In the genomic region with DNA sequence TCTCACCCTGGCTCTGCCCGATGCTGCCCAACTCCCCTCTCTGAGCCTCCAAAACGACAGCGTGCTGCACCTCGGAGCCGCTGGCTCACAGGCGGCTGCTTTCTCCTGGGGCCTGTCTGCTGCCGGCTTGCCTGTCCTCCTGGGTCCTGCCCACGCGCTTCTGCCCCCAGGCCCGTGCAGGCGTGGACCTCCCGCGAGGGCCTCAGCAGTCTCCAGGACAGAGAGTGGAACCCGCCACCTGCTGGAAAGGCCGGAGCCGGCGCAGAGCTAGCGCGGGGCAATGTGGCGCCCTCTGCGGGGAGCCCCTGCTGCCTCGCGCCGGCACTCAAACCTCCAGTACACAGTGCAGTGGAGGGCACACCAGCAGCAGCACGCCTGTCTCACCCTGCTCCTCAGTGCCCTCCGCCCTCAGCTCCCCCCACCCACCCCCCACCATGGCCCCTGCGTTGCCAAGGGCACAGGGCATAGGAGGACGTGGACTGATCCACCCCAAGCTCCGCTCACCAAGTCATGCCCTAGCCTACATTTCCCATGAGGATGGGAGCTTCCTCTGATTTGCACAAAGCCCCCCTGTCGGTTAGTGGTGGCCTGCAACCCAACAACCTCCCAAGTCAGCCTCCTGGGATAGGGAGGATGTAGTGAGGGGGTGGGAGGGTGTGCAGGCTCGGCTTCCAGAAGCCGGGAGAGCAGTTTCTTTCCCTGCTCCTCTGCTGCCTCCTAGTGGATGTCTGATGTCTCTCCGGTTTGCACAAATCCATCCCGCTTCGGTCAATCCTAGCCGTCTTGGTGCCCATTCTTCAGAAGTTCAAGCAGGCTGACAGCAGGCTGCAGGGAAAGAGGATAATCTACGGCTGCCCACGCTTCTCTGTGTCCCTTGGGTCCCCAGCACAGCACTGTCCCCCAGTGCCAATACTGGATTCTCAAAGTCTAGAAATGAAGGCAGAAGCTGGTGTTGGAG, we compare ENCODE assay signal across 8 cellular contexts. TPM values are rescaled to one million over a fixed set of nuclear protein-coding genes. Genes with fewer than 3 reads are reported as not detected.
A peak's percentile ranks its signal among the peaks of the same experiment; 100 is the strongest.
DNase-seq lines count a peak whose midpoint lies in the region; ATAC-seq and TF ChIP-seq lines count a peak whose summit lies in the region.

No MANE protein-coding gene starts in this region.

- H3K27ac Mint-ChIP-seq in CD4-positive, CD25-positive, alpha-beta regulatory T cell = no peak overlapping the region

- H3K9me3 ChIP-seq in CD4-positive, CD25-positive, alpha-beta regulatory T cell (ENCODE audit: control insufficient read depth in 2 of 2, low read length in 2 of 2) = no peaks in the 10 kb centered on the region
- no peaks in the 10 kb centered on the region for H3K9me3 ChIP-seq in WERI-Rb-1 (ENCODE audit: severe bottlenecking)
- H3K9me3 ChIP-seq in iPS-15b (ENCODE audit: control insufficient read depth, insufficient read depth, low read length) = no peaks in the 10 kb centered on the region

- peaks cover 0 to 13% (median 4%) of the 10 kb centered on the region in 4 donors for H3K4me1 Mint-ChIP-seq in CD4-positive, CD25-positive, alpha-beta regulatory T cell

- H3K4me3 ChIP-seq in CD4-positive, CD25-positive, alpha-beta regulatory T cell (ENCODE audit: low read depth, low read length) = peak overlapping the region; percentile 3
- no peak overlapping the region for H3K4me3 ChIP-seq in HFF-Myc (replicated peaks; ENCODE audit: low read depth, low read length)
- no peak overlapping the region for H3K4me3 ChIP-seq in WERI-Rb-1 (ENCODE audit: low read depth, low read length)
- H3K4me3 ChIP-seq in iPS-15b (ENCODE audit: low read depth, low read length) = peak overlapping the region; percentile 46
- H3K4me3 ChIP-seq in skin epidermis = peak overlapping the region in 3 of 7 experiments; percentile 0 to 9 (median 2)

- H3K36me3 Mint-ChIP-seq in CD4-positive, CD25-positive, alpha-beta regulatory T cell = no peaks in the 10 kb centered on the region

- peak overlapping the region; percentile 58 for H3K9ac ChIP-seq in iPS-15b (ENCODE audit: low read depth, low read length)

- DNase-seq in CD4-positive, CD25-positive, alpha-beta regulatory T cell = peak; percentile 26 to 69 (median 68)
- DNase-seq in HFF-Myc (ENCODE audit: extremely low read depth, low read depth) (peak; percentile 74), NCI-H2171 treated with DMSO at 0.1 percent for 48 hours (lab: John Stamatoyannopoulos, UW) (peak; percentile 98), WERI-Rb-1 (peak; percentile 80), brain pericyte (ENCODE audit: low read depth, low spot score) (peak; percentile 61)

- TF ChIP-seq CTCF in HFF-Myc (IDR thresholded peaks at IDR 0.05; ENCODE audit: low read depth, low read length, missing control alignments) (peak; percentile 77), WERI-Rb-1 (IDR thresholded peaks at IDR 0.05; ENCODE audit: low read depth, low read length) (peak; percentile 96)

- peak; percentile 82 for ATAC-seq in CD4-positive, CD25-positive, alpha-beta regulatory T cell (ENCODE audit: low read depth in 2 of 2)
- no peak for ATAC-seq in GM21528 (IDR thresholded peaks at IDR 0.05; ENCODE audit: low FRiP score, unreplicated experiment)

- peaks cover 2% of the 10 kb centered on the region for H3K4me1 ChIP-seq in CD4-positive, CD25-positive, alpha-beta regulatory T cell (ENCODE audit: control insufficient read depth, insufficient read depth, low read length, poor library complexity, severe bottlenecking)
- H3K4me1 ChIP-seq in iPS-15b (ENCODE audit: control insufficient read depth, insufficient read depth, low read length) = peaks cover 2% of the 10 kb centered on the region

- H3K27ac ChIP-seq in CD4-positive, CD25-positive, alpha-beta regulatory T cell (ENCODE audit: insufficient read depth, low read length, poor library complexity, severe bottlenecking) = no peak overlapping the region
- H3K27ac ChIP-seq in WERI-Rb-1 (no peak overlapping the region), skin epidermis (peak overlapping the region; percentile 45 to 99 (median 86))

- peak overlapping the region in 3 of 4 donors; percentile 55 to 91 (median 78) for H3K4me3 Mint-ChIP-seq in CD4-positive, CD25-positive, alpha-beta regulatory T cell

- H3K36me3 ChIP-seq in CD4-positive, CD25-positive, alpha-beta regulatory T cell (ENCODE audit: control insufficient read depth, insufficient read depth, low read length) = no peaks in the 10 kb centered on the region
- no peaks in the 10 kb centered on the region for H3K36me3 ChIP-seq in WERI-Rb-1
- no peaks in the 10 kb centered on the region for H3K36me3 ChIP-seq in iPS-15b (ENCODE audit: control insufficient read depth, insufficient read depth, low read length)

- H3K27me3 Mint-ChIP-seq in CD4-positive, CD25-positive, alpha-beta regulatory T cell = peaks cover 9% of the 10 kb centered on the region

- no peaks in the 10 kb centered on the region for H3K27me3 ChIP-seq in CD4-positive, CD25-positive, alpha-beta regulatory T cell (ENCODE audit: control insufficient read depth, insufficient read depth, low read length)
- H3K27me3 ChIP-seq in WERI-Rb-1 (ENCODE audit: insufficient read depth, low read depth, severe bottlenecking) (peaks cover 59% of the 10 kb centered on the region), iPS-15b (ENCODE audit: control insufficient read depth, insufficient read depth, low read length) (peaks cover 11% of the 10 kb centered on the region)

- peaks cover 0 to 5% (median 0%) of the 10 kb centered on the region in 7 donors for H3K9me3 Mint-ChIP-seq in CD4-positive, CD25-positive, alpha-beta regulatory T cell

RNA-seq across cellular contexts. Expression of gene KRT8, which starts 25.2 kb away (rescaled TPM):
- not detected for total RNA-seq in CD4-positive, CD25-positive, alpha-beta regulatory T cell
- polyA plus RNA-seq in CD4-positive, CD25-positive, alpha-beta regulatory T cell = under 1 TPM in 2 of 4 donors, not detected in 2; 0.13 to 0.73 TPM

RNA-seq across cellular contexts. Expression of gene KRT78, which starts 30.9 kb away (rescaled TPM):
- total RNA-seq in CD4-positive, CD25-positive, alpha-beta regulatory T cell = not detected
- polyA plus RNA-seq in CD4-positive, CD25-positive, alpha-beta regulatory T cell = not detected

RNA-seq across cellular contexts. Expression of gene KRT79, which starts 45.6 kb away (rescaled TPM):
- total RNA-seq in CD4-positive, CD25-positive, alpha-beta regulatory T cell = not detected
- polyA plus RNA-seq in CD4-positive, CD25-positive, alpha-beta regulatory T cell = not detected

Comparison
In these comparisons a context has a peak if more than half of its experiments do, and no peak if none do; other contexts are left out.
1. H3K27ac ChIP-seq: peak in skin epidermis (21 of 21); none in CD4-positive, CD25-positive, alpha-beta regulatory T cell (single experiment) and WERI-Rb-1 (single experiment).
2. H3K4me3 ChIP-seq: peak in CD4-positive, CD25-positive, alpha-beta regulatory T cell (single experiment) and iPS-15b (single experiment); none in HFF-Myc (single experiment) and WERI-Rb-1 (single experiment).
3. Peak in every context shown above with its lines, with median percentiles within 50 percentile points of each other: DNase-seq.